Comparison of ENCODE assay signal across 13 cellular contexts in genomic region chr10:115771755-115772154, GRCh38.
DNase-seq lines count a peak whose midpoint lies in the region; TF ChIP-seq lines count a peak whose summit lies in the region.
"Had no signal": no experiment of that assay in that cellular context is flagged by ENCODE, and none has a peak within 500 bp of the region (broad histone marks: within the 10 kb centered on the region; RNA-seq: fewer than 3 reads in every experiment).

No MANE protein-coding gene starts in this region.

- no peaks in the 10 kb centered on the region for H3K36me3 ChIP-seq in ACC112 (ENCODE audit: insufficient read depth, low read length)
- no peaks in the 10 kb centered on the region for H3K36me3 ChIP-seq in adipocyte (ENCODE audit: control insufficient read depth, insufficient read depth, low read length, severe bottlenecking)
- no peaks in the 10 kb centered on the region for H3K36me3 ChIP-seq in skeletal muscle satellite cell (ENCODE audit: insufficient read depth, low read length)
- no peaks in the 10 kb centered on the region for H3K36me3 ChIP-seq in WERI-Rb-1
- H3K36me3 ChIP-seq: BE2C, HAP-1 had no signal

- no peaks in the 10 kb centered on the region for H3K79me2 ChIP-seq in ACC112 (ENCODE audit: control insufficient read depth, insufficient read depth, low read length, unreplicated experiment)

- no peaks in the 10 kb centered on the region for H3K27me3 ChIP-seq in ACC112 (ENCODE audit: insufficient read depth, low read length)
- H3K27me3 ChIP-seq in adipocyte (replicated peaks; ENCODE audit: control insufficient read depth, insufficient read depth, low read length): no peaks in the 10 kb centered on the region
- no peaks in the 10 kb centered on the region for H3K27me3 ChIP-seq in skeletal muscle satellite cell (ENCODE audit: control insufficient read depth, insufficient read depth, low read length)
- H3K27me3 ChIP-seq in WERI-Rb-1 (ENCODE audit: insufficient read depth, low read depth, severe bottlenecking): no peaks in the 10 kb centered on the region
- H3K27me3 ChIP-seq: BE2C had no signal

- H3K9ac ChIP-seq in adipocyte (ENCODE audit: low read length): no peak overlapping the region
- peak overlapping the region; percentile 25 for H3K9ac ChIP-seq in skeletal muscle satellite cell (ENCODE audit: low read depth, low read length)

- peak; percentile 1 for DNase-seq in adipocyte (ENCODE audit: low read depth)
- peak; percentile 31 for DNase-seq in iris pigment epithelial cell (ENCODE audit: low read depth)
- no peak for DNase-seq in activated CD4-positive, alpha-beta T cell treated with anti-CD3 and anti-CD28 coated beads, Interleukin-2, amount 50 U/mL, for 1 hour
- no peak for DNase-seq in WERI-Rb-1
- DNase-seq in NCI-H1048 (lab: John Stamatoyannopoulos, UW): no peak
- DNase-seq: BE2C; CD4-positive, alpha-beta memory T cell; DMS79; EL had no signal

- H3K27ac ChIP-seq in ACC112 (ENCODE audit: low read depth, low read length) (peak overlapping the region; percentile 13; the same call in 1 of the 2 replicates), WERI-Rb-1 (no peak overlapping the region)
- H3K27ac ChIP-seq: C4-2B had no signal

- peak overlapping the region; percentile 13 for H3K4me2 ChIP-seq in skeletal muscle satellite cell (ENCODE audit: low read length)

- TF ChIP-seq CTCF in WERI-Rb-1 (IDR thresholded peaks at IDR 0.05; ENCODE audit: low read depth, low read length): no peak

- H3K9me3 ChIP-seq in adipocyte (ENCODE audit: control insufficient read depth, low read length) (no peaks in the 10 kb centered on the region), skeletal muscle satellite cell (replicated peaks; ENCODE audit: low read length) (no peaks in the 10 kb centered on the region), WERI-Rb-1 (ENCODE audit: severe bottlenecking) (no peaks in the 10 kb centered on the region)
- H3K9me3 ChIP-seq: BE2C, HAP-1 had no signal

- H3K4me1 ChIP-seq in ACC112 (ENCODE audit: control insufficient read depth, insufficient read depth, low read length, unreplicated experiment) (peaks cover 20% of the 10 kb centered on the region), adipocyte (ENCODE audit: control insufficient read depth, insufficient read depth, low read length) (peaks cover 35% of the 10 kb centered on the region), skeletal muscle satellite cell (ENCODE audit: control insufficient read depth, insufficient read depth, low read length) (peaks cover 35% of the 10 kb centered on the region)
- H3K4me1 ChIP-seq: BE2C, HAP-1 had no signal

- H3K4me3 ChIP-seq in ACC112 (ENCODE audit: low read depth, low read length): no peak overlapping the region
- no peak overlapping the region for H3K4me3 ChIP-seq in adipocyte (ENCODE audit: low read length)
- no peak overlapping the region for H3K4me3 ChIP-seq in skeletal muscle satellite cell (ENCODE audit: low read length)
- H3K4me3 ChIP-seq in WERI-Rb-1 (ENCODE audit: low read depth, low read length): no peak overlapping the region
- H3K4me3 ChIP-seq: HAP-1 had no signal

- peak overlapping the region; percentile 43 for H2AFZ ChIP-seq in ACC112 (ENCODE audit: low read length, unreplicated experiment)

Comparison
In these comparisons a context has a peak if more than half of its experiments do, and no peak if none do; other contexts are left out.
1. DNase-seq: peak in adipocyte (single experiment) and iris pigment epithelial cell (single experiment); none in activated CD4-positive, alpha-beta T cell treated with anti-CD3 and anti-CD28 coated beads, Interleukin-2, amount 50 U/mL, for 1 hour (single experiment), WERI-Rb-1 (single experiment) and NCI-H1048 (single experiment).